In the genomic region with DNA sequence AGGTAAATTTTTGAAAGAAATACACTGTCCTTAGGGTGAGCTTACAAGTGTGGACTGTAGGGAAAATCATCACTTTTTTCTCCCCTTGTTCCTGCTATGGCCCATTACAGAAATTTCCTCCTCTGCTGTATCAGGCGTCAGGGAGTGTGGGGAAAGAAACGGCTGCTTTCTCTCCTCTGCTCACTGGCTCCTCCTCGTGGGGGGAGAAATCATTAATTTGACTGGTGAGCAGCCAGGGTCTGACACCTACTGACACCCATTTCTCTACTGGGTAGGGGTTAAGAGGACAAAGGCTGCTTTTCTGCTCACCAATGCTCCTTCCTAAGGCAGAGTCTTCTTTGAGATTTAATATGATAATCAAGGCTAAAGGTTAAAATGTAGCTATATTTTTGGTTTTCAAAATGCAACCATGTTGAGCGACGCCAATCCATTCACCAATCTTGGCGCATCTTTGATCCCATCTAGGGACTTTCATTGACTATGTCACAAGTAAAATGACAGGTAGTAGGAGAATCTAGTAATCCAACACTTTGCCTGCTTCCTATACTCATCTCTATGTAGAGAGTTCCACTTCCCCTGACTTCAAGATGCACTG, we compare ENCODE assay signal across 7 cellular contexts.
A peak's percentile ranks its signal among the peaks of the same experiment; 100 is the strongest.
DNase-seq lines count a peak whose midpoint lies in the region; ATAC-seq and TF ChIP-seq lines count a peak whose summit lies in the region.

No MANE protein-coding gene starts in this region.

- ATAC-seq in HG03103 (IDR thresholded peaks at IDR 0.05; ENCODE audit: low read depth, unreplicated experiment) (peak; percentile 62), GM18520 (IDR thresholded peaks at IDR 0.05; ENCODE audit: unreplicated experiment) (no peak)

- TF ChIP-seq CTCF in GM12872 (IDR thresholded peaks at IDR 0.05; ENCODE audit: insufficient read depth, low read depth, low read length) = peak; percentile 76

- no peak overlapping the region for H3K9ac ChIP-seq in adipocyte (ENCODE audit: low read length)

- H3K27me3 ChIP-seq in adipocyte (replicated peaks; ENCODE audit: control insufficient read depth, insufficient read depth, low read length) (no peaks in the 10 kb centered on the region), iPS DF 6.9 (ENCODE audit: control insufficient read depth, insufficient read depth, low read length) (no peaks in the 10 kb centered on the region)

- H3K36me3 ChIP-seq in adipocyte (ENCODE audit: control insufficient read depth, insufficient read depth, low read length, severe bottlenecking) (peaks cover 49% of the 10 kb centered on the region), iPS DF 6.9 (ENCODE audit: control insufficient read depth, insufficient read depth, low read length) (no peaks in the 10 kb centered on the region)

- DNase-seq in SKM-1 (lab: John Stamatoyannopoulos, UW; ENCODE audit: unreplicated experiment) = peak; percentile 41
- DNase-seq in adipocyte (ENCODE audit: low read depth) = peak; percentile 41
- peak; percentile 35 for DNase-seq in iPS DF 6.9 (ENCODE audit: low read depth, low spot score)
- DNase-seq in stimulated activated CD4-positive, alpha-beta T cell treated with anti-CD3 and anti-CD28 coated beads, Interleukin-1b, Interleukin-23, amount 100 ng/mL, for 48 hours = peak; percentile 37

- no peak overlapping the region for H3K4me3 ChIP-seq in adipocyte (ENCODE audit: low read length)
- no peak overlapping the region for H3K4me3 ChIP-seq in iPS DF 6.9 (ENCODE audit: low read length)

- H3K4me1 ChIP-seq in adipocyte (ENCODE audit: control insufficient read depth, insufficient read depth, low read length) (peaks cover 28% of the 10 kb centered on the region), iPS DF 6.9 (ENCODE audit: control insufficient read depth, insufficient read depth, low read length) (no peaks in the 10 kb centered on the region)

- WGBS in iPS DF 6.9 (ENCODE audit: insufficient coverage, insufficient read length) = no CpG with 5 or more reads among the region's 6 CpGs

- H3K9me3 ChIP-seq in adipocyte (ENCODE audit: control insufficient read depth, low read length) (no peaks in the 10 kb centered on the region), iPS DF 6.9 (ENCODE audit: control insufficient read depth, insufficient read depth, low read length) (no peaks in the 10 kb centered on the region)

- H3K27ac ChIP-seq in iPS DF 6.9 (ENCODE audit: low read length) = no peak overlapping the region
